ENCODE assay signal across 25 cellular contexts in genomic region chr17:30341703-30342102, GRCh38. TPM values are rescaled to one million over a fixed set of nuclear protein-coding genes. Genes with fewer than 3 reads are reported as not detected.
DNase-seq lines count a peak whose midpoint lies in the region; ATAC-seq and TF ChIP-seq lines count a peak whose summit lies in the region.
"Had no signal": no experiment of that assay in that cellular context is flagged by ENCODE, and none has a peak within 500 bp of the region (broad histone marks: within the 10 kb centered on the region; RNA-seq: fewer than 3 reads in every experiment).

No MANE protein-coding gene starts in this region.

- no peak for TF ChIP-seq CTCF in left ventricle myocardium inferior (IDR thresholded peaks at IDR 0.05; ENCODE audit: borderline replicate concordance)
- no peak for TF ChIP-seq CTCF in esophagus muscularis mucosa (IDR thresholded peaks at IDR 0.05)
- TF ChIP-seq CTCF in nephron (IDR thresholded peaks at IDR 0.05; ENCODE audit: unreplicated experiment in 3 of 3), result no peak
- no peak for TF ChIP-seq CTCF in upper lobe of right lung (IDR thresholded peaks at IDR 0.05)

- no peaks in the 10 kb centered on the region for H3K27me3 Mint-ChIP-seq in nephron (ENCODE audit: low read depth)
- H3K27me3 Mint-ChIP-seq: CD8-positive, alpha-beta memory T cell had no signal

- H3K36me3 ChIP-seq in left ventricle myocardium inferior (no peaks in the 10 kb centered on the region), esophagus muscularis mucosa (no peaks in the 10 kb centered on the region), upper lobe of right lung (no peaks in the 10 kb centered on the region)
- H3K36me3 ChIP-seq: MG63 had no signal

- peak overlapping the region; percentile 84 for H3K27ac ChIP-seq in left ventricle myocardium inferior (replicated peaks)
- H3K27ac ChIP-seq in esophagus muscularis mucosa (replicated peaks in 1 of 4), result peak overlapping the region; percentile 56 to 81 (median 74)
- H3K27ac ChIP-seq in upper lobe of right lung, result peak overlapping the region; percentile 76
- H3K27ac ChIP-seq: RWPE1 had no signal

- H3K9me3 ChIP-seq in left ventricle myocardium inferior (replicated peaks) (no peaks in the 10 kb centered on the region), esophagus muscularis mucosa (no peaks in the 10 kb centered on the region), upper lobe of right lung (no peaks in the 10 kb centered on the region)
- H3K9me3 ChIP-seq: MG63 had no signal

- H3K9me3 Mint-ChIP-seq in nephron, result no peaks in the 10 kb centered on the region
- H3K9me3 Mint-ChIP-seq: CD8-positive, alpha-beta memory T cell had no signal

- H3K4me3 ChIP-seq in left ventricle myocardium inferior (no peak overlapping the region), esophagus muscularis mucosa (no peak overlapping the region), upper lobe of right lung (no peak overlapping the region)
- H3K4me3 ChIP-seq: MG63 had no signal

- intact Hi-C loops in left ventricle myocardium inferior (cut with micrococcal nuclease), result no loop called here
- intact Hi-C loops in Right ventricle myocardium inferior (cut with DNase I), result loop anchor here (10.0 kb wide), 1 partner anchor 133 kb away; the partner anchor contains the start of gene GOSR1
- intact Hi-C loops in esophagus muscularis mucosa (cut with DNase I), result loop anchor here (5.0 to 10.0 kb wide), 3 partner anchors 41 to 133 kb away; partner anchors contain the start of gene GOSR1
- intact Hi-C loops in upper lobe of right lung (cut with DNase I), result no loop called here

- H3K4me3 Mint-ChIP-seq in nephron, result no peak overlapping the region
- H3K4me3 Mint-ChIP-seq: CD8-positive, alpha-beta memory T cell had no signal

- H3K4me1 ChIP-seq in left ventricle myocardium inferior (peaks cover 53% of the 10 kb centered on the region), esophagus muscularis mucosa (peaks cover 31 to 54% (median 44%) of the 10 kb centered on the region in 4 donors), upper lobe of right lung (peaks cover 43% of the 10 kb centered on the region)

- peaks cover 33% of the 10 kb centered on the region for H3K4me1 Mint-ChIP-seq in nephron

- TF ChIP-seq POLR2A in esophagus muscularis mucosa (IDR thresholded peaks at IDR 0.05; ENCODE audit: low read depth), result no peak

- no peaks in the 10 kb centered on the region for H3K36me3 Mint-ChIP-seq in nephron (ENCODE audit: low read depth)
- H3K36me3 Mint-ChIP-seq: CD8-positive, alpha-beta memory T cell had no signal

- H3K27ac Mint-ChIP-seq in nephron, result peak overlapping the region; percentile 17 to 29 (median 17)

- ATAC-seq in Right ventricle myocardium inferior (no peak), upper lobe of right lung (no peak), GM21423 (IDR thresholded peaks at IDR 0.05; ENCODE audit: unreplicated experiment) (no peak)

- H3K27me3 ChIP-seq in left ventricle myocardium inferior (ENCODE audit: low read depth) (no peaks in the 10 kb centered on the region), esophagus muscularis mucosa (no peaks in the 10 kb centered on the region), upper lobe of right lung (no peaks in the 10 kb centered on the region)
- H3K27me3 ChIP-seq: MG63 had no signal

- no peak for TF ChIP-seq EP300 in esophagus muscularis mucosa (IDR thresholded peaks at IDR 0.05)

- 90% methylated on average over 5 of the region's 5 CpGs for WGBS in esophagus muscularis mucosa

- no peak for DNase-seq in left ventricle myocardium inferior
- DNase-seq in Right ventricle myocardium inferior (ENCODE audit: missing footprints), result no peak
- DNase-seq in esophagus muscularis mucosa (ENCODE audit: extremely low spot score), result no peak
- no peak for DNase-seq in upper lobe of right lung
- DNase-seq in NCI-H526 treated with DMSO at 0.1 percent for 48 hours (lab: John Stamatoyannopoulos, UW), result no peak
- no peak for DNase-seq in H4 (ENCODE audit: low spot score)
- DNase-seq: AML-193; C1 segment of cervical spinal cord; Calu3; CD8-positive, alpha-beta memory T cell; DMS153; MG63; NCI-H1048; NCI-H1417 treated with DMSO at 0.1 percent for 48 hours; NCI-H187 treated with DMSO at 0.1 percent for 48 hours; NCI-H2107; SIG-M5 had no signal

RNA-seq across cellular contexts. Expression of gene TMIGD1, which starts 7.8 kb away (rescaled TPM):
- total RNA-seq in left ventricle myocardium inferior, result not detected
- not detected for total RNA-seq in Right ventricle myocardium inferior
- total RNA-seq in esophagus muscularis mucosa, result under 1 TPM in 1 of 4 donors, not detected in 3; 0.29 TPM
- not detected for total RNA-seq in upper lobe of right lung
- not detected in 2 replicates for total RNA-seq in H4 (2014; rRNA removed; shearing (Covaris generic))
- total RNA-seq: A172; Calu3; CD8-positive, alpha-beta memory T cell; G401; H1; LHCN-M2; NCI-H460 had no signal

RNA-seq across cellular contexts. Expression of gene CPD, which starts 37.0 kb away (rescaled TPM):
- total RNA-seq in left ventricle myocardium inferior (19.3 TPM), Right ventricle myocardium inferior (20.2 TPM), esophagus muscularis mucosa (100 to 1,000 TPM in 2 of 4 donors, 10 to 100 TPM in 2; 67.0 to 141 (median 95.1) TPM), upper lobe of right lung (75.3 TPM)
- 37.9 and 40.8 TPM in 2 replicates for total RNA-seq in H4 (2014; rRNA removed; shearing (Covaris generic))

RNA-seq across cellular contexts. Expression of gene BLMH, which starts 50.0 kb away (rescaled TPM):
- total RNA-seq in left ventricle myocardium inferior (14.9 TPM), Right ventricle myocardium inferior (13.8 TPM), esophagus muscularis mucosa (10 to 100 TPM; 16.6 to 22.4 (median 20.8) TPM), upper lobe of right lung (26.0 TPM)
- total RNA-seq in H4 (2014; rRNA removed; shearing (Covaris generic)), result 32.9 and 48.8 TPM in 2 replicates

Comparison
In these comparisons a context has a peak if more than half of its experiments do, and no peak if none do; other contexts are left out.
1. intact Hi-C loops: an anchor here in Right ventricle myocardium inferior (10.0 kb wide) and esophagus muscularis mucosa (5.0 to 10.0 kb wide); none called in left ventricle myocardium inferior and upper lobe of right lung.